Comparison of ENCODE assay signal across 8 cellular contexts in the genomic region with DNA sequence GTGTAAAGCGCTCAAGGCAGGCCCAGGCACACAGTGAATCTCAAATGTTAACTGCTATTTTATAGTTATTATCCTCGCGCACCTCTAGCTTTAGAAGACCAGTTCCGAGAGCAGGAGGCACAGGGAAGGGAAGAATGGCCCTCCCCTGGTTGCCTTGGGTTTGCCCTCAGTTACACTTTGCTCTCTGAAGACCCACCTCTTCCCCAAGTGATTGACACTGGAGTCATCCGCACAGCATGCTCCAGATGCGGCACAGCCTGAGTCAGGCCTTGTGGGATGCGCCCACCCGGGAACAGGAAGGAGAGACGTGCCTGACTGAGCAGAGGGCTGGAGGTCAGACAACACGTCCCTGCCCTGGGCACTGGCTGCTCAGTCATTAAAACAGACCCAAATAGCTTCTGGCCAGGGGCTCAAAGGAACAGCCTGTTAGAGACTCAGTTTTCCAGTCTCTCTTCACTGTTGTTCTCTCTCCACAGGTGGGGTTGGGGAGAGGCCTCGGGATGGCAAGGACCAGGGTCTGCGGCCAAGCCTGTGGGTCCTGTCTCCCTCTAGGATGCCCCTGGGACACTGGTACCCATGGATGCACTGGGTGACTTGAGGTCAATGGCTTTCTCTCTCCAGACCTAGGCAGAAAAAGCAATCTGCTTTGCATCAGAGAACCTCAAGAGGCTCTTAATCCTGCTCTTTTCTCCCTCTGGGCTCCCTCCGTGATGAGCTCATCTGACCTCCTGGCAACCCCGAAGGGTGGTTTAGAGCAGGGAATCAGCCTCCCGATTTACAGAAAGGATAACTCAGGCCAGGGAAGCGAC. TPM values are rescaled to one million over a fixed set of nuclear protein-coding genes. Genes with fewer than 3 reads are reported as not detected.
A peak's percentile ranks its signal among the peaks of the same experiment; 100 is the strongest.
DNase-seq lines count a peak whose midpoint lies in the region; ATAC-seq and TF ChIP-seq lines count a peak whose summit lies in the region.

No MANE protein-coding gene starts in this region.

- H3K4me1 Mint-ChIP-seq in naive B cell: peaks cover 42 to 57% (median 42%) of the 10 kb centered on the region in 3 donors
- peaks cover 26% of the 10 kb centered on the region for H3K4me1 Mint-ChIP-seq in activated T-helper 1 cell treated with anti-CD3 and anti-CD28 coated beads, Interleukin-12 subunit alpha, Interleukin-12 subunit beta, Interleukin-2, Interleukin-4 antibody, amounts not matched to agents 30 ng/mL and 10 ng/mL and 1 ng/mL, durations not matched to agents 14 hours and 24 hours and 36 hours (ENCODE audit: low read depth)

- 56 to 57% methylated on average over 16 of the region's 16 CpGs for WGBS in ectodermal cell, 2 experiments

- no peaks in the 10 kb centered on the region for H3K27me3 ChIP-seq in ectodermal cell (ENCODE audit: control insufficient read depth, insufficient read depth, low read length, poor library complexity, severe bottlenecking)

- peaks cover 0 to 4% of the 10 kb centered on the region in 2 donors for H3K36me3 Mint-ChIP-seq in naive B cell
- H3K36me3 Mint-ChIP-seq in activated T-helper 1 cell treated with anti-CD3 and anti-CD28 coated beads, Interleukin-12 subunit alpha, Interleukin-12 subunit beta, Interleukin-2, Interleukin-4 antibody, amounts not matched to agents 30 ng/mL and 10 ng/mL and 1 ng/mL, durations not matched to agents 14 hours and 24 hours and 36 hours (ENCODE audit: low read depth): peaks cover 1% of the 10 kb centered on the region

- H3K27ac ChIP-seq in HEK293 (ENCODE audit: extremely low read depth, low read depth, low read length) (peak overlapping the region; percentile 39), ectodermal cell (ENCODE audit: insufficient read depth, low read depth, low read length, poor library complexity, severe bottlenecking) (peak overlapping the region; percentile 55)

- peaks cover 22% of the 10 kb centered on the region for H3K4me1 ChIP-seq in HEK293 (ENCODE audit: control insufficient read depth, insufficient read depth, low read length)
- peaks cover 19% of the 10 kb centered on the region for H3K4me1 ChIP-seq in ectodermal cell (ENCODE audit: control insufficient read depth, insufficient read depth, low read length)

- H3K36me3 ChIP-seq in HEK293 (ENCODE audit: control insufficient read depth in 2 of 2, insufficient read depth in 1 of 2, low read length in 2 of 2): peaks cover 5 to 28% of the 10 kb centered on the region in 2 experiments
- H3K36me3 ChIP-seq in ectodermal cell (ENCODE audit: control insufficient read depth, insufficient read depth, low read length): peaks cover 6% of the 10 kb centered on the region

- DNase-seq in NOMO-1 treated with dmso at 0.1 percent for 144 hours (lab: John Stamatoyannopoulos, UW; ENCODE audit: unreplicated experiment) (peak; percentile 14), naive B cell (no peak)
- DNase-seq in activated T-helper 1 cell treated with anti-CD3 and anti-CD28 coated beads, Interleukin-12 subunit alpha, Interleukin-12 subunit beta, Interleukin-2, Interleukin-4 antibody, amounts not matched to agents 30 ng/mL and 10 ng/mL and 1 ng/mL, durations not matched to agents 14 hours and 24 hours and 36 hours (ENCODE audit: low spot score): no peak

- POLR2A ChIA-PET in HEK293 (lab: Yijun Ruan, JAX): interaction anchor here (0.6 to 4.2 kb wide), 4 partner anchors 13 to 161 kb away, joined by 4 to 32 read pairs (median 5); a partner anchor contains a TSS

- peak overlapping the region in 4 of 6 donors; percentile 71 to 94 (median 76) for H3K27ac Mint-ChIP-seq in naive B cell
- no peak overlapping the region for H3K27ac Mint-ChIP-seq in activated T-helper 1 cell treated with anti-CD3 and anti-CD28 coated beads, Interleukin-12 subunit alpha, Interleukin-12 subunit beta, Interleukin-2, Interleukin-4 antibody, amounts not matched to agents 30 ng/mL and 10 ng/mL and 1 ng/mL, durations not matched to agents 14 hours and 24 hours and 36 hours

- TF ChIP-seq CTCF in HEK293 (tag by site-specific recombination; IDR thresholded peaks at IDR 0.05): no peak

- H3K4me3 Mint-ChIP-seq in naive B cell: peak overlapping the region in 1 of 8 donors; percentile 51
- no peak overlapping the region for H3K4me3 Mint-ChIP-seq in activated T-helper 1 cell treated with anti-CD3 and anti-CD28 coated beads, Interleukin-12 subunit alpha, Interleukin-12 subunit beta, Interleukin-2, Interleukin-4 antibody, amounts not matched to agents 30 ng/mL and 10 ng/mL and 1 ng/mL, durations not matched to agents 14 hours and 24 hours and 36 hours

- intact Hi-C loops in activated T-helper 1 cell treated with anti-CD3 and anti-CD28 coated beads, Interleukin-12 subunit alpha, Interleukin-12 subunit beta, Interleukin-2, Interleukin-4 antibody, amounts not matched to agents 30 ng/mL and 10 ng/mL and 1 ng/mL, durations not matched to agents 14 hours and 24 hours and 36 hours (cut with micrococcal nuclease): loop anchor here (5.0 kb wide), 1 partner anchor 37 kb away; no protein-coding TSS in a partner anchor

- H3K9me3 Mint-ChIP-seq in naive B cell: no peaks in the 10 kb centered on the region
- H3K9me3 Mint-ChIP-seq in activated T-helper 1 cell treated with anti-CD3 and anti-CD28 coated beads, Interleukin-12 subunit alpha, Interleukin-12 subunit beta, Interleukin-2, Interleukin-4 antibody, amounts not matched to agents 30 ng/mL and 10 ng/mL and 1 ng/mL, durations not matched to agents 14 hours and 24 hours and 36 hours: no peaks in the 10 kb centered on the region

- H3K4me3 ChIP-seq in HEK293 (ENCODE audit: low read depth, low read length): peak overlapping the region; percentile 1; the same call in 1 of the 2 replicates
- no peak overlapping the region for H3K4me3 ChIP-seq in ectodermal cell (ENCODE audit: insufficient read depth, low read depth, low read length)

- CTCF ChIA-PET in HEK293 (lab: Yijun Ruan, JAX): interaction anchor here (0.5 to 3.0 kb wide), 5 partner anchors 10 to 291 kb away, joined by 3 to 11 read pairs (median 4); no protein-coding TSS in a partner anchor

- no peaks in the 10 kb centered on the region for H3K27me3 Mint-ChIP-seq in naive B cell
- H3K27me3 Mint-ChIP-seq in activated T-helper 1 cell treated with anti-CD3 and anti-CD28 coated beads, Interleukin-12 subunit alpha, Interleukin-12 subunit beta, Interleukin-2, Interleukin-4 antibody, amounts not matched to agents 30 ng/mL and 10 ng/mL and 1 ng/mL, durations not matched to agents 14 hours and 24 hours and 36 hours (ENCODE audit: insufficient read depth): peaks cover 4% of the 10 kb centered on the region

- ATAC-seq in naive B cell (ENCODE audit: low read depth in 2 of 2) (no peak), GM21360 (IDR thresholded peaks at IDR 0.05; ENCODE audit: unreplicated experiment) (no peak), HG02588 (IDR thresholded peaks at IDR 0.05; ENCODE audit: unreplicated experiment) (no peak), GM18909 (IDR thresholded peaks at IDR 0.05; ENCODE audit: poor library complexity, unreplicated experiment) (no peak)

- H3K9me3 ChIP-seq in HEK293 (ENCODE audit: control insufficient read depth, insufficient read depth, low read depth, low read length): no peaks in the 10 kb centered on the region
- no peaks in the 10 kb centered on the region for H3K9me3 ChIP-seq in ectodermal cell (ENCODE audit: control insufficient read depth, low read length)

TF ChIP-seq in HEK293, 187 proteins besides CTCF, POLR2A, EP300 and RAD21 (continues in another document):
- peak; percentile 95 for TF ChIP-seq ZBTB17 (tag by site-specific recombination; IDR thresholded peaks at IDR 0.05)
- no peak for TF ChIP-seq TRIM28 (IDR thresholded peaks at IDR 0.05; ENCODE audit: borderline replicate concordance, low read length)
- no peak for TF ChIP-seq ZNF324 (tag by site-specific recombination; IDR thresholded peaks at IDR 0.05)
- TF ChIP-seq ZNF335 (tag by site-specific recombination; conservative IDR thresholded peaks at IDR 0.05): no peak
- no peak for TF ChIP-seq ZNF623 (tag by site-specific recombination; IDR thresholded peaks at IDR 0.05)
- no peak for TF ChIP-seq ZNF521 (tag by site-specific recombination; IDR thresholded peaks at IDR 0.05)
- TF ChIP-seq SP2 (tag by site-specific recombination; IDR thresholded peaks at IDR 0.05): peak; percentile 81

RNA-seq across cellular contexts. Expression of a gene that starts 13.6 kb away (rescaled TPM):
- 15.6 TPM for polyA plus RNA-seq in ectodermal cell (2013, experiment 1 of 4)
- 16.9 TPM for polyA plus RNA-seq in ectodermal cell (2013, experiment 2 of 4)
- polyA plus RNA-seq in ectodermal cell (2013, experiment 3 of 4): 12.9 TPM
- polyA plus RNA-seq in ectodermal cell (2013, experiment 4 of 4): 17.3 TPM
- 10 to 100 TPM in 4 of 6 donors, 1 to 10 TPM in 2; 8.5 to 30.4 (median 11.0) TPM for polyA plus RNA-seq in naive B cell (ENCODE audit: low read depth in 6 of 6)
- total RNA-seq in activated T-helper 1 cell treated with anti-CD3 and anti-CD28 coated beads, Interleukin-12 subunit alpha, Interleukin-12 subunit beta, Interleukin-2, Interleukin-4 antibody, amounts not matched to agents 30 ng/mL and 10 ng/mL and 1 ng/mL, durations not matched to agents 14 hours and 24 hours and 36 hours: 59.0 and 62.1 TPM in 2 replicates

RNA-seq across cellular contexts. Expression of a gene that starts 43.3 kb away (rescaled TPM):
- 43.6 TPM for polyA plus RNA-seq in ectodermal cell (2013, experiment 1 of 4)
- polyA plus RNA-seq in ectodermal cell (2013, experiment 2 of 4): 39.5 TPM
- 31.9 TPM for polyA plus RNA-seq in ectodermal cell (2013, experiment 3 of 4)
- 33.7 TPM for polyA plus RNA-seq in ectodermal cell (2013, experiment 4 of 4)
- polyA plus RNA-seq in naive B cell (ENCODE audit: low read depth in 6 of 6): 100 to 1,000 TPM in 3 of 6 donors, 10 to 100 TPM in 3; 65.2 to 135 (median 87.0) TPM
- 9.7 and 13.0 TPM in 2 replicates for total RNA-seq in activated T-helper 1 cell treated with anti-CD3 and anti-CD28 coated beads, Interleukin-12 subunit alpha, Interleukin-12 subunit beta, Interleukin-2, Interleukin-4 antibody, amounts not matched to agents 30 ng/mL and 10 ng/mL and 1 ng/mL, durations not matched to agents 14 hours and 24 hours and 36 hours
